Comparison of ENCODE assay signal across 9 cellular contexts in genomic region chr20:38337561-38338140, GRCh38. TPM values are rescaled to one million over a fixed set of nuclear protein-coding genes. Genes with fewer than 3 reads are reported as not detected.
DNase-seq lines count a peak whose midpoint lies in the region; ATAC-seq, FAIRE-seq and TF ChIP-seq lines count a peak whose summit lies in the region.
"Had no signal": no experiment of that assay in that cellular context is flagged by ENCODE, and none has a peak within 500 bp of the region (broad histone marks: within the 10 kb centered on the region; RNA-seq: fewer than 3 reads in every experiment).

No MANE protein-coding gene starts in this region.

- H3K4me3 ChIP-seq in SK-N-SH (ENCODE audit: low read depth in 2 of 2, low read length in 1 of 2): peak overlapping the region in 1 of 2 experiments; percentile 6; a peak in 1 of 4 replicates
- no peak overlapping the region for H3K4me3 ChIP-seq in trophoblast cell (ENCODE audit: low read depth, low read length)

- no peak overlapping the region for H3K23ac ChIP-seq in trophoblast cell (ENCODE audit: low read length)

- no peak overlapping the region for H3K14ac ChIP-seq in trophoblast cell (ENCODE audit: low read length)

- WGBS in SK-N-SH (ENCODE audit: low lambda C conversion rate): 62% methylated on average over 5 of the region's 6 CpGs
- WGBS in trophoblast cell (ENCODE audit: extremely low coverage, insufficient coverage, insufficient read length): no CpG with 5 or more reads among the region's 6 CpGs

- no peak overlapping the region for H3K9ac ChIP-seq in SK-N-SH
- no peak overlapping the region for H3K9ac ChIP-seq in trophoblast cell (ENCODE audit: low read length)

- peaks cover 5% of the 10 kb centered on the region for H3K36me3 Mint-ChIP-seq in endothelial cell (ENCODE audit: low read depth, unreplicated experiment)

- H3K9me3 ChIP-seq in SK-N-SH (no peaks in the 10 kb centered on the region), trophoblast cell (ENCODE audit: insufficient read depth, low read depth, low read length) (peaks cover 9% of the 10 kb centered on the region)

- H2BK12ac ChIP-seq in trophoblast cell (ENCODE audit: low read length): no peak overlapping the region

- H3K79me2 ChIP-seq in SK-N-SH (ENCODE audit: insufficient read depth) (no peaks in the 10 kb centered on the region), trophoblast cell (ENCODE audit: control insufficient read depth, insufficient read depth, low read length, poor library complexity) (no peaks in the 10 kb centered on the region)

- TF ChIP-seq CTCF in SK-N-SH (IDR thresholded peaks at IDR 0.05) (no peak), endothelial cell (IDR thresholded peaks at IDR 0.05; ENCODE audit: unreplicated experiment) (peak; percentile 96)

- H3K4me1 ChIP-seq in SK-N-SH (ENCODE audit: control insufficient read depth in 1 of 2, insufficient read depth in 2 of 2, low read depth in 1 of 2, low read length in 1 of 2) (no peaks in the 10 kb centered on the region), trophoblast cell (ENCODE audit: control insufficient read depth in 1 of 2, insufficient read depth in 2 of 2, low read length in 2 of 2) (no peaks in the 10 kb centered on the region)

- H3K36me3 ChIP-seq in SK-N-SH (replicated peaks in 1 of 2; ENCODE audit: control insufficient read depth in 1 of 2, insufficient read depth in 2 of 2, low read length in 1 of 2): no peaks in the 10 kb centered on the region
- H3K36me3 ChIP-seq in trophoblast cell (ENCODE audit: control insufficient read depth in 1 of 2, insufficient read depth in 2 of 2, low read length in 2 of 2): no peaks in the 10 kb centered on the region

- H3K27me3 Mint-ChIP-seq in endothelial cell (ENCODE audit: unreplicated experiment): no peaks in the 10 kb centered on the region

- no peaks in the 10 kb centered on the region for H3K4me1 Mint-ChIP-seq in endothelial cell (ENCODE audit: unreplicated experiment)
- H3K4me1 Mint-ChIP-seq: CD4-positive, CD25-positive, alpha-beta regulatory T cell had no signal

- H2AFZ ChIP-seq in SK-N-SH (ENCODE audit: low read depth): no peak overlapping the region
- H2AFZ ChIP-seq in trophoblast cell (ENCODE audit: insufficient read depth, low read length, poor library complexity): no peak overlapping the region

- H4K20me1 ChIP-seq in SK-N-SH (ENCODE audit: insufficient read depth): no peaks in the 10 kb centered on the region

- H2AK5ac ChIP-seq in trophoblast cell (ENCODE audit: low read length): no peak overlapping the region

- H2BK120ac ChIP-seq in trophoblast cell (ENCODE audit: insufficient read depth, low read length, poor library complexity): no peak overlapping the region

- POLR2A ChIA-PET in SK-N-SH (lab: Yijun Ruan, JAX): no interaction called here

- H3K27me3 ChIP-seq in SK-N-SH (ENCODE audit: insufficient read depth): peaks cover 4% of the 10 kb centered on the region; the same call in 1 of the 2 replicates
- no peaks in the 10 kb centered on the region for H3K27me3 ChIP-seq in trophoblast cell (ENCODE audit: insufficient read depth, low read length)

- no peaks in the 10 kb centered on the region for H3K79me1 ChIP-seq in trophoblast cell (ENCODE audit: low read length)

- 0 out of 2 replicates have a peak, but pooled peaks have one; percentile 17 for TF ChIP-seq RAD21 in SK-N-SH (IDR thresholded peaks at IDR 0.05; ENCODE audit: low read length)

- no peaks in the 10 kb centered on the region for H3F3A ChIP-seq in SK-N-SH (replicated peaks; ENCODE audit: insufficient read depth)

- H2BK5ac ChIP-seq in trophoblast cell (ENCODE audit: low read depth, low read length, poor library complexity): no peak overlapping the region

- H3K27ac Mint-ChIP-seq in endothelial cell (ENCODE audit: unreplicated experiment): no peak overlapping the region
- H3K27ac Mint-ChIP-seq: CD4-positive, CD25-positive, alpha-beta regulatory T cell had no signal

- H3K27ac ChIP-seq in SK-N-SH (ENCODE audit: low read depth in 2 of 2, low read length in 1 of 2): no peak overlapping the region
- no peak overlapping the region for H3K27ac ChIP-seq in trophoblast cell (ENCODE audit: low read depth, low read length)

- no peak overlapping the region for H3K4ac ChIP-seq in trophoblast cell (ENCODE audit: low read depth, low read length)

- FAIRE-seq in GM12892 (lab: Jason Lieb, UNC): no peak

- H3K4me2 ChIP-seq in SK-N-SH (no peak overlapping the region), trophoblast cell (ENCODE audit: low read length) (no peak overlapping the region)

- H4K12ac ChIP-seq in trophoblast cell (ENCODE audit: low read depth, low read length): no peak overlapping the region

- H3K18ac ChIP-seq in trophoblast cell (ENCODE audit: low read length): no peak overlapping the region

- CTCF ChIA-PET in SK-N-SH (lab: Yijun Ruan, JAX): interaction anchor here (0.9 to 3.4 kb wide), 8 partner anchors 13 to 114 kb away, joined by 3 to 19 read pairs (median 4); partner anchors contain the start of gene SNHG17

- no peak for TF ChIP-seq EP300 in SK-N-SH (IDR thresholded peaks at IDR 0.05; ENCODE audit: borderline replicate concordance in 1 of 2, low read depth in 1 of 2, low read length in 1 of 2)

- ATAC-seq in SK-N-SH treated with all-trans-retinoic acid at 6 μM for 48 hours (no peak; the same call in 2 of the 3 replicates), HG03135 (IDR thresholded peaks at IDR 0.05; ENCODE audit: unreplicated experiment) (no peak)

- H3K9me3 Mint-ChIP-seq in endothelial cell (ENCODE audit: unreplicated experiment): no peaks in the 10 kb centered on the region

- DNase-seq in SK-N-SH (peak; percentile 30), NCI-H524 treated with DMSO at 0.1 percent for 48 hours (lab: John Stamatoyannopoulos, UW) (peak; percentile 37), endothelial cell (ENCODE audit: low spot score) (peak; percentile 67), trophoblast cell (peak; percentile 46 to 78), GM12892 (ENCODE audit: insufficient read length) (no peak)
- DNase-seq in activated effector memory CD4-positive, alpha-beta T cell treated with Interleukin-2 at 50 U/mL for 16 hours: no peak
- DNase-seq: CD4-positive, CD25-positive, alpha-beta regulatory T cell had no signal

- no peak overlapping the region for H3K4me3 Mint-ChIP-seq in endothelial cell (ENCODE audit: unreplicated experiment)

- H4K91ac ChIP-seq in trophoblast cell (ENCODE audit: low read depth, low read length): no peak overlapping the region

- H3K9me2 ChIP-seq in SK-N-SH: no peaks in the 10 kb centered on the region

- no peak overlapping the region for H4K8ac ChIP-seq in trophoblast cell (ENCODE audit: low read depth, low read length)

- no peak for TF ChIP-seq POLR2A in GM12892 (IDR thresholded peaks at IDR 0.05; ENCODE audit: low read depth, low read length)

TF ChIP-seq in SK-N-SH, 30 proteins besides CTCF, POLR2A, EP300 and RAD21:
- TF ChIP-seq RFX5 (IDR thresholded peaks at IDR 0.05; ENCODE audit: low read length) (no peak), PBX3 (IDR thresholded peaks at IDR 0.05) (no peak), RCOR1 (IDR thresholded peaks at IDR 0.05; ENCODE audit: low read length) (no peak), TEAD4 (IDR thresholded peaks at IDR 0.05; ENCODE audit: borderline replicate concordance, insufficient read depth) (no peak), ELF1 (IDR thresholded peaks at IDR 0.05) (no peak)

TF ChIP-seq in SK-N-SH treated with all-trans-retinoic acid at 6 μM for 48 hours, 23 proteins besides CTCF, POLR2A, EP300 and RAD21:
- no peak for TF ChIP-seq ZFP3 (CRISPR knock-in tag; IDR thresholded peaks at IDR 0.05)
- TF ChIP-seq RARB (CRISPR knock-in tag; IDR thresholded peaks at IDR 0.05): no peak
- no peak for TF ChIP-seq CSDC2 (CRISPR knock-in tag; IDR thresholded peaks at IDR 0.05)
- TF ChIP-seq TCF4 (CRISPR knock-in tag; IDR thresholded peaks at IDR 0.05; ENCODE audit: borderline replicate concordance): no peak
- TF ChIP-seq PPARA (CRISPR knock-in tag; IDR thresholded peaks at IDR 0.05; ENCODE audit: borderline replicate concordance): no peak
- TF ChIP-seq ISL1 (CRISPR knock-in tag; IDR thresholded peaks at IDR 0.05): no peak
- TF ChIP-seq POU6F1 (CRISPR knock-in tag; IDR thresholded peaks at IDR 0.05; ENCODE audit: borderline replicate concordance, low read depth): no peak
- TF ChIP-seq GLIS3 (CRISPR knock-in tag; IDR thresholded peaks at IDR 0.05): no peak

RNA-seq across cellular contexts. Expression of gene LBP, which starts 8.6 kb away (rescaled TPM):
- 0.03 and 0.05 TPM in 2 replicates for polyA plus RNA-seq in SK-N-SH (2012; rRNA removed)
- 0.03 and 0.04 TPM in 2 replicates for polyA plus RNA-seq in SK-N-SH (2012; cell fraction: cytosol; rRNA removed)
- polyA plus RNA-seq in SK-N-SH (2012; cell fraction: nucleus; rRNA removed): not detected in 2 replicates
- 1.2 TPM for total RNA-seq in endothelial cell (ENCODE audit: unreplicated experiment)
- polyA plus RNA-seq in trophoblast cell (2013): 0.40 and 0.51 TPM in 2 replicates
- polyA plus RNA-seq in GM12892 (2012; ENCODE audit: missing spikeins): not detected
- total RNA-seq: CD4-positive, CD25-positive, alpha-beta regulatory T cell had no signal
- polyA plus RNA-seq: CD4-positive, CD25-positive, alpha-beta regulatory T cell had no signal

RNA-seq across cellular contexts. Expression of gene BPI, which starts 33.7 kb away (rescaled TPM):
- not detected in 2 replicates for polyA plus RNA-seq in SK-N-SH (2012; rRNA removed)
- not detected in 2 replicates for polyA plus RNA-seq in SK-N-SH (2012; cell fraction: cytosol; rRNA removed)
- 0.02 TPM in 1 of 2 replicates, not detected in the other for polyA plus RNA-seq in SK-N-SH (2012; cell fraction: nucleus; rRNA removed)
- total RNA-seq in endothelial cell (ENCODE audit: unreplicated experiment): not detected
- polyA plus RNA-seq in trophoblast cell (2013): not detected in 2 replicates
- not detected for polyA plus RNA-seq in GM12892 (2012; ENCODE audit: missing spikeins)
- total RNA-seq: CD4-positive, CD25-positive, alpha-beta regulatory T cell had no signal
- polyA plus RNA-seq: CD4-positive, CD25-positive, alpha-beta regulatory T cell had no signal

Comparison
In these comparisons a context has a peak if more than half of its experiments do, and no peak if none do; other contexts are left out.
1. DNase-seq: peak in SK-N-SH (single experiment), NCI-H524 treated with DMSO at 0.1 percent for 48 hours (single experiment), endothelial cell (single experiment) and trophoblast cell (2 of 2); none in activated effector memory CD4-positive, alpha-beta T cell treated with Interleukin-2 at 50 U/mL for 16 hours (single experiment) and GM12892 (single experiment).